ENCODE assay signal across 8 cellular contexts in genomic region chr15:74432968-74433591, GRCh38. TPM values are rescaled to one million over a fixed set of nuclear protein-coding genes. Genes with fewer than 3 reads are reported as not detected.
DNase-seq lines count a peak whose midpoint lies in the region; ATAC-seq and TF ChIP-seq lines count a peak whose summit lies in the region.

No MANE protein-coding gene starts in this region.

- ATAC-seq in gastroesophageal sphincter (no peak), GM18505 (IDR thresholded peaks at IDR 0.05; ENCODE audit: unreplicated experiment) (no peak)

- peaks cover 15% of the 10 kb centered on the region; the same call in 1 of the 2 replicates for H3F3A ChIP-seq in GM23248 (ENCODE audit: insufficient read depth)

- WGBS in GM23248 (ENCODE audit: low coverage in 1 of 2, low lambda C conversion rate in 2 of 2, missing lambda C conversion rate in 2 of 2), 2 experiments, result 1% methylated on average over 19 to 23 of the region's 64 CpGs
- WGBS in gastroesophageal sphincter (ENCODE audit: low coverage in 1 of 2), 2 donors, result no CpG with 5 or more reads among the region's 64 CpGs

- no peak for TF ChIP-seq CTCF in AG04450 (IDR thresholded peaks at IDR 0.05; ENCODE audit: low read depth, low read length)
- no peak for TF ChIP-seq CTCF in WERI-Rb-1 (IDR thresholded peaks at IDR 0.05; ENCODE audit: low read depth, low read length)
- no peak for TF ChIP-seq CTCF in gastroesophageal sphincter (IDR thresholded peaks at IDR 0.05)

- H2AFZ ChIP-seq in GM23248, result peak overlapping the region; percentile 59; the same call in 1 of the 2 replicates

- H3K27ac ChIP-seq in AG04450 (ENCODE audit: low read depth, low read length) (no peak overlapping the region), GM23248 (peak overlapping the region; percentile 37), WERI-Rb-1 (peak overlapping the region; percentile 77), gastroesophageal sphincter (peak overlapping the region in 3 of 4 donors; percentile 64 to 72 (median 71)), skeletal muscle tissue (ENCODE audit: low read depth, low read length) (no peak overlapping the region)

- in situ Hi-C loops in GM23248 (cut with MboI), result no loop called here

- peak overlapping the region; percentile 81 for H3K9ac ChIP-seq in GM23248
- peak overlapping the region; percentile 74 to 83 (median 76) for H3K9ac ChIP-seq in skeletal muscle tissue (ENCODE audit: low read depth in 1 of 3, low read length in 3 of 3)

- TF ChIP-seq POLR2A in gastroesophageal sphincter (IDR thresholded peaks at IDR 0.05) (no peak), GM18505 (IDR thresholded peaks at IDR 0.05; ENCODE audit: borderline replicate concordance, extremely low read depth, insufficient read depth, insufficient read length) (no peak)

- peaks cover 9% of the 10 kb centered on the region for H4K20me1 ChIP-seq in GM23248 (ENCODE audit: insufficient read depth)

- H3K9me2 ChIP-seq in GM23248 (ENCODE audit: insufficient read depth), result no peaks in the 10 kb centered on the region

- H3K4me1 ChIP-seq in GM23248 (ENCODE audit: insufficient read depth), result peaks cover 42% of the 10 kb centered on the region
- peaks cover 0 to 34% (median 15%) of the 10 kb centered on the region in 3 donors for H3K4me1 ChIP-seq in gastroesophageal sphincter
- peaks cover 0 to 20% (median 16%) of the 10 kb centered on the region in 3 donors for H3K4me1 ChIP-seq in skeletal muscle tissue (ENCODE audit: control insufficient read depth in 3 of 3, insufficient read depth in 3 of 3, low read length in 3 of 3)

- H3K4me2 ChIP-seq in GM23248 (ENCODE audit: unreplicated experiment), result peak overlapping the region; percentile 83

- H3K79me2 ChIP-seq in GM23248 (ENCODE audit: insufficient read depth), result peaks cover 66% of the 10 kb centered on the region

- H3K27me3 ChIP-seq in AG04450 (ENCODE audit: control insufficient read depth, insufficient read depth, low read length) (no peaks in the 10 kb centered on the region), GM23248 (replicated peaks; ENCODE audit: insufficient read depth) (no peaks in the 10 kb centered on the region), WERI-Rb-1 (ENCODE audit: insufficient read depth, low read depth, severe bottlenecking) (no peaks in the 10 kb centered on the region), gastroesophageal sphincter (peaks cover 54% of the 10 kb centered on the region), skeletal muscle tissue (ENCODE audit: control insufficient read depth in 3 of 3, insufficient read depth in 3 of 3, low read length in 3 of 3) (peaks cover 12 to 16% (median 14%) of the 10 kb centered on the region in 3 donors)

- DNase-seq in AG04450 (ENCODE audit: low read depth, low spot score) (no peak), GM23248 (peak; percentile 49), WERI-Rb-1 (no peak), putamen (ENCODE audit: low spot score) (no peak)
- no peak for DNase-seq in activated effector memory CD4-positive, alpha-beta T cell treated with anti-CD3 and anti-CD28 coated beads, Interleukin-2, amount 50 U/mL, for 16 hours

- H3K36me3 ChIP-seq in GM23248 (ENCODE audit: low read depth), result no peaks in the 10 kb centered on the region
- peaks cover 3% of the 10 kb centered on the region; the same call in 1 of the 2 replicates for H3K36me3 ChIP-seq in WERI-Rb-1
- H3K36me3 ChIP-seq in gastroesophageal sphincter, result no peaks in the 10 kb centered on the region
- no peaks in the 10 kb centered on the region for H3K36me3 ChIP-seq in skeletal muscle tissue (ENCODE audit: control insufficient read depth in 3 of 3, insufficient read depth in 3 of 3, low read length in 3 of 3)

- H3K9me3 ChIP-seq in AG04450 (ENCODE audit: control insufficient read depth, insufficient read depth, low read length) (no peaks in the 10 kb centered on the region; the same call in 1 of the 2 replicates), GM23248 (ENCODE audit: low read depth) (no peaks in the 10 kb centered on the region), WERI-Rb-1 (ENCODE audit: severe bottlenecking) (no peaks in the 10 kb centered on the region), gastroesophageal sphincter (no peaks in the 10 kb centered on the region), skeletal muscle tissue (ENCODE audit: control insufficient read depth in 3 of 3, low read length in 3 of 3) (no peaks in the 10 kb centered on the region)

- TF ChIP-seq EP300 in gastroesophageal sphincter (IDR thresholded peaks at IDR 0.05), result no peak

- H3K4me3 ChIP-seq in AG04450 (ENCODE audit: low read depth, low read length) (peak overlapping the region; percentile 81), GM23248 (peak overlapping the region; percentile 100), WERI-Rb-1 (ENCODE audit: low read depth, low read length) (peak overlapping the region; percentile 81), gastroesophageal sphincter (peak overlapping the region; percentile 57 to 62), skeletal muscle tissue (ENCODE audit: low read length in 3 of 3) (peak overlapping the region; percentile 66 to 84 (median 78))

- POLR2A ChIA-PET in AG04450 (lab: Yijun Ruan, JAX), result interaction anchor here (1.7 kb wide), 1 partner anchor 11 kb away, joined by 5 read pairs; no protein-coding TSS in a partner anchor

- CTCF ChIA-PET in AG04450 (lab: Charles Lee), result interaction anchor here (12.9 kb wide), 1 partner anchor 49 kb away, joined by 209 read pairs; no protein-coding TSS in a partner anchor

RNA-seq across cellular contexts. Expression of gene SEMA7A, which starts 0.7 kb away (rescaled TPM):
- polyA plus RNA-seq in AG04450 (2011; rRNA removed) (7.5 and 11.4 TPM in 2 replicates), GM23248 (2016; fragmentation: Nextera tagmentation; extraction: Ambion mirVana) (41.2 and 42.3 TPM in 2 replicates)
- 12.9 and 16.0 TPM in 2 replicates for polyA minus RNA-seq in AG04450 (2011; rRNA and poly(A)+ RNA removed)
- 132 and 151 TPM in 2 replicates for total RNA-seq in GM23248 (2014; rRNA removed; shearing (Covaris generic))
- total RNA-seq in gastroesophageal sphincter (1 to 10 TPM in 3 of 4 donors, under 1 TPM in 1; 0.93 to 2.7 (median 1.8) TPM), skeletal muscle tissue (5.2 TPM)

RNA-seq across cellular contexts. Expression of gene UBL7, which starts 27.9 kb away (rescaled TPM):
- polyA plus RNA-seq in AG04450 (2011; rRNA removed), result 76.6 and 82.8 TPM in 2 replicates
- polyA minus RNA-seq in AG04450 (2011; rRNA and poly(A)+ RNA removed), result 50.3 and 74.2 TPM in 2 replicates
- total RNA-seq in GM23248 (2014; rRNA removed; shearing (Covaris generic)), result 70.4 and 74.2 TPM in 2 replicates
- polyA plus RNA-seq in GM23248 (2016; fragmentation: Nextera tagmentation; extraction: Ambion mirVana), result 78.6 and 79.1 TPM in 2 replicates
- total RNA-seq in gastroesophageal sphincter, result 10 to 100 TPM; 47.9 to 60.0 (median 52.0) TPM
- total RNA-seq in skeletal muscle tissue, result 23.0 TPM

Comparison
In these comparisons a context has a peak if more than half of its experiments do, and no peak if none do; other contexts are left out.
1. H3K27ac ChIP-seq: peak in GM23248 (single experiment), WERI-Rb-1 (single experiment) and gastroesophageal sphincter (3 of 4); none in AG04450 (single experiment) and skeletal muscle tissue (single experiment).
2. RNA of gene SEMA7A, which starts 0.7 kb away (total RNA-seq): 132 to 151 TPM in GM23248; 5.2 TPM in skeletal muscle tissue (single experiment) and 0.93 to 2.7 TPM in gastroesophageal sphincter; every median in the first group is over 10 times any median in the second.
3. Peak in every context shown above with its lines, with median percentiles within 50 percentile points of each other: H3K4me3 ChIP-seq.